ENCODE assay signal across 9 cellular contexts in the genomic region with DNA sequence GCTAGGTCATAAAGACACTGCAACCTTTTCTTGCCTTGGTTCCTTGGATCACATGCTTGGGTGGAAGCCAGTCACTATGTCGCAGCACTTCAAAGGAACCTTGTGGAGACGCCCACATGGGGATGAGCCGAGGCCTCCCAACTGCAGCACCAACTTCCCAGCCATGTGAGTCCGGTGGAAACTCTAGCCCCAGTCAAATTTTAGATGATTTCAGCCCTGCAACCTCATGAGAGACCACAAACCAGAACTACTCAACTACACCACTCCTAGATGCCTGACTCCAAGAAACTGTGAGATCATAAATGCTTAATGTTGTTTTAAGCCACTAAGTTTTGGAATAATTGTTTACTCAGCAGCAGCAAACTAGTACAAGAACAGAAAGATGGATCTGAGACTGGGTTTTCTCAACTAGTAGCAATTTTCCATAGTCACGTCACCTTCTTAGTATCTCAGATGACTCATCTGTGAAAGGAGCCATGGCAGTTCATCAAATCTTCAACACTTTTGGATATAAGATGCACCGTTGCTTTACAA.
DNase-seq lines count a peak whose midpoint lies in the region; ATAC-seq and TF ChIP-seq lines count a peak whose summit lies in the region.
"Had no signal": no experiment of that assay in that cellular context is flagged by ENCODE, and none has a peak within 500 bp of the region (broad histone marks: within the 10 kb centered on the region; RNA-seq: fewer than 3 reads in every experiment).

No MANE protein-coding gene starts in this region.

- POLR2A ChIA-PET in CD8-positive, alpha-beta memory T cell (lab: Charles Lee), result no interaction called here
- POLR2A ChIA-PET in A673 (lab: Charles Lee; ENCODE audit: low non-redundant PET), result no interaction called here

- no peaks in the 10 kb centered on the region for H3K36me3 ChIP-seq in CD8-positive, alpha-beta memory T cell (ENCODE audit: insufficient read depth, low read length)
- no peaks in the 10 kb centered on the region for H3K36me3 ChIP-seq in A673 (ENCODE audit: insufficient read depth, low read length, poor library complexity, severe bottlenecking)

- no peak overlapping the region for H3K27ac ChIP-seq in CD8-positive, alpha-beta memory T cell (ENCODE audit: low read depth, low read length)
- no peak overlapping the region for H3K27ac ChIP-seq in A673 (ENCODE audit: low read depth, low read length, poor library complexity, severe bottlenecking)

- CTCF ChIA-PET in CD8-positive, alpha-beta memory T cell (lab: Charles Lee), result no interaction called here
- CTCF ChIA-PET in A673 (lab: Charles Lee), result no interaction called here

- no TSS peak for BruUV-seq in A673 (replicated peaks; lab: Mats Ljungman, UMichigan)

- no peaks in the 10 kb centered on the region for H3K9me3 ChIP-seq in CD8-positive, alpha-beta memory T cell (ENCODE audit: low read length)
- no peaks in the 10 kb centered on the region for H3K9me3 ChIP-seq in A673 (ENCODE audit: low read depth, low read length, poor library complexity, severe bottlenecking)

- H3K9me3 Mint-ChIP-seq in T-helper 1 cell treated with Interleukin-12 subunit alpha and Interleukin-12 subunit beta and Interleukin-4 antibody, amounts not matched to agents 30 μg/mL and 1 μg/mL, for 36 hours, result peaks cover 7% of the 10 kb centered on the region
- H3K9me3 Mint-ChIP-seq in CD8-positive, alpha-beta memory T cell, result peaks cover 0 to 7% (median 3%) of the 10 kb centered on the region in 5 donors

- no peaks in the 10 kb centered on the region for H3K27me3 Mint-ChIP-seq in T-helper 1 cell treated with Interleukin-12 subunit alpha and Interleukin-12 subunit beta and Interleukin-4 antibody, amounts not matched to agents 30 μg/mL and 1 μg/mL, for 36 hours (ENCODE audit: low read depth)
- H3K27me3 Mint-ChIP-seq in CD8-positive, alpha-beta memory T cell, result peaks cover 0 to 4% of the 10 kb centered on the region in 2 donors

- peaks cover 41% of the 10 kb centered on the region for H3K4me1 Mint-ChIP-seq in T-helper 1 cell treated with Interleukin-12 subunit alpha and Interleukin-12 subunit beta and Interleukin-4 antibody, amounts not matched to agents 30 μg/mL and 1 μg/mL, for 36 hours (ENCODE audit: low read depth)
- no peaks in the 10 kb centered on the region for H3K4me1 Mint-ChIP-seq in CD8-positive, alpha-beta memory T cell

- H3K4me3 ChIP-seq in GM12865 (ENCODE audit: low read depth, low read length) (peak overlapping the region; percentile 42), A673 (ENCODE audit: low read depth, low read length, poor library complexity, severe bottlenecking) (no peak overlapping the region)
- H3K4me3 ChIP-seq in CD8-positive, alpha-beta memory T cell (ENCODE audit: low read length), result no peak overlapping the region

- DNase-seq in GM12865 (ENCODE audit: low read depth) (peak; percentile 84), H4 (ENCODE audit: low spot score) (peak; percentile 84), kidney glomerular epithelial cell (lab: John Stamatoyannopoulos, UW) (peak; percentile 47), SIG-M5 (lab: John Stamatoyannopoulos, UW) (no peak), A673 (ENCODE audit: low spot score) (no peak)
- DNase-seq in CD8-positive, alpha-beta memory T cell, result no peak
- DNase-seq: NCI-H510A had no signal

- no peaks in the 10 kb centered on the region for H3K27me3 ChIP-seq in CD8-positive, alpha-beta memory T cell (ENCODE audit: insufficient read depth, low read length, poor library complexity, severe bottlenecking)
- no peaks in the 10 kb centered on the region for H3K27me3 ChIP-seq in A673 (replicated peaks; ENCODE audit: insufficient read depth, low read depth, low read length, poor library complexity)

- intact Hi-C loops in A673 (cut with micrococcal nuclease; ENCODE audit: unreplicated experiment), result no loop called here

- H3K4me1 ChIP-seq in CD8-positive, alpha-beta memory T cell (ENCODE audit: insufficient read depth, low read length), result peaks cover 6% of the 10 kb centered on the region
- peaks cover 35% of the 10 kb centered on the region for H3K4me1 ChIP-seq in A673 (ENCODE audit: insufficient read depth, low read length, poor library complexity, severe bottlenecking)

- TF ChIP-seq CTCF in GM12865 (IDR thresholded peaks at IDR 0.05; ENCODE audit: insufficient read depth, low read depth, low read length, missing control alignments), result no peak
- TF ChIP-seq CTCF in A673 (conservative IDR thresholded peaks at IDR 0.05; ENCODE audit: low read depth, low read length), result no peak

- ATAC-seq in HG02973 (IDR thresholded peaks at IDR 0.05; ENCODE audit: unreplicated experiment), result no peak

- peaks cover 22% of the 10 kb centered on the region for H3K36me3 Mint-ChIP-seq in T-helper 1 cell treated with Interleukin-12 subunit alpha and Interleukin-12 subunit beta and Interleukin-4 antibody, amounts not matched to agents 30 μg/mL and 1 μg/mL, for 36 hours (ENCODE audit: low read depth)
- H3K36me3 Mint-ChIP-seq in CD8-positive, alpha-beta memory T cell, result no peaks in the 10 kb centered on the region

- peak overlapping the region; percentile 56 for H3K4me3 Mint-ChIP-seq in T-helper 1 cell treated with Interleukin-12 subunit alpha and Interleukin-12 subunit beta and Interleukin-4 antibody, amounts not matched to agents 30 μg/mL and 1 μg/mL, for 36 hours
- H3K4me3 Mint-ChIP-seq in CD8-positive, alpha-beta memory T cell, result no peak overlapping the region

- H3K27ac Mint-ChIP-seq in T-helper 1 cell treated with Interleukin-12 subunit alpha and Interleukin-12 subunit beta and Interleukin-4 antibody, amounts not matched to agents 30 μg/mL and 1 μg/mL, for 36 hours, result peak overlapping the region; percentile 82
- no peak overlapping the region for H3K27ac Mint-ChIP-seq in CD8-positive, alpha-beta memory T cell

Comparison
In these comparisons a context has a peak if more than half of its experiments do, and no peak if none do; other contexts are left out.
1. DNase-seq: peak in GM12865 (single experiment), H4 (single experiment) and kidney glomerular epithelial cell (single experiment); none in SIG-M5 (single experiment), CD8-positive, alpha-beta memory T cell (0 of 5) and A673 (single experiment).